ENCODE assay signal across 8 cellular contexts in the genomic region with DNA sequence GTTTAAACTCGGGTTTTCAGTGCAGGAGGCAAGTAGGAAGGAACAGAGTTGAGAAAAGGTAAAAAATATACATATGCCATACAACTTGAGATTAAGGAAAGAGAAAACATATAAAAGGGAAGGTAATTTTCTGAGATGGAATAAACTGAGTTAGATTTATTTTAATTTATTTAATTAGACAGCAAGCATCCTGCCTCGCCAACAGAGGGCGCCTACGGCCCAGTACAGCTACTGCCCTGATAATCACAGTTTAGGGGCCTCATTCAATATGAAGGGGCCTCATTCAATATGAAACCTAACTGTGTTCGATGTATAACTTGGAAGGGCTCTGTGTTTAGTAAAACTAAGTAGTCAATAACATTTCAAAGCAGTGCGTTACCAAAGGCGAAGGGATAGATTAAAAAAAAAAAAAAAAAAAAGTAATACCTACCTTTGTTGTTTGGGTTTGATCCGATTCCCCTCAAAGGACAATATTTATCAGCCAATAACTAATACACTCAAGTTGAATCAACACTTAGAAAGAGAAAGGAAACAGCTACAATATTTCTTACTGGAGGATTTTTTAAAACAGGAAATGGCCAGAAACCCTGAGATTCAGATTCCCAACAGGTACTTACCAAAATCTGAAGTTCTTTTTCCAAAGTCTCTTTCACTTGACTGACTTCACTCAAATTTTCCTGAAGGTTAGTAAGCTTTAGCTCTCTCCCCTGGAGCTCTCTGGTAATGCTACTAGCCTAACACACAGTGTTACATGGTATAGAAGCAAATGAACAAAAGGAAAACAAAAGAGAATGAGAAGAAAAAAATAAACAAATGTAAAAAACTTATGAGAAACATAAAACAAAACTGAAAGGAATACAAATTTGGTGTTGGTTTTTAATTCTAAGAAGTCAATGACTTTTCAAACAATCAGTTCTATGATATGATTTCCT.
DNase-seq lines count a peak whose midpoint lies in the region; ATAC-seq and TF ChIP-seq lines count a peak whose summit lies in the region.

No MANE protein-coding gene starts in this region.

- no peak overlapping the region for H3K4me3 ChIP-seq in parathyroid adenoma (ENCODE audit: low read depth, low read length)

- no peak overlapping the region for H3K27ac ChIP-seq in parathyroid adenoma

- H3K79me2 ChIP-seq in parathyroid adenoma: no peaks in the 10 kb centered on the region

- no peaks in the 10 kb centered on the region for H3K27me3 ChIP-seq in parathyroid adenoma (ENCODE audit: control insufficient read depth, insufficient read depth, low read length)

- H3K9me3 ChIP-seq in parathyroid adenoma (ENCODE audit: control insufficient read depth, low read length): no peaks in the 10 kb centered on the region

- ATAC-seq in GM18861 (IDR thresholded peaks at IDR 0.05; ENCODE audit: unreplicated experiment) (no peak), GM21786 (IDR thresholded peaks at IDR 0.05; ENCODE audit: unreplicated experiment) (no peak)

- H3K36me3 Mint-ChIP-seq in endothelial cell (ENCODE audit: low read depth, unreplicated experiment): peaks cover 19% of the 10 kb centered on the region

- no peak overlapping the region for H3K4me2 ChIP-seq in parathyroid adenoma (ENCODE audit: low read length)

- H3K4me1 Mint-ChIP-seq in endothelial cell (ENCODE audit: unreplicated experiment): peaks cover 9% of the 10 kb centered on the region

- H2AFZ ChIP-seq in parathyroid adenoma: no peak overlapping the region

- H3K9ac ChIP-seq in parathyroid adenoma: no peak overlapping the region

- no peaks in the 10 kb centered on the region for H3K27me3 Mint-ChIP-seq in endothelial cell (ENCODE audit: unreplicated experiment)

- H3K4me3 Mint-ChIP-seq in endothelial cell (ENCODE audit: unreplicated experiment): no peak overlapping the region

- no peaks in the 10 kb centered on the region for H3K36me3 ChIP-seq in parathyroid adenoma (ENCODE audit: control insufficient read depth, insufficient read depth, low read length)

- peak; percentile 75 for TF ChIP-seq CTCF in endothelial cell (IDR thresholded peaks at IDR 0.05; ENCODE audit: unreplicated experiment)
- TF ChIP-seq CTCF in parathyroid adenoma (IDR thresholded peaks at IDR 0.05): peak; percentile 74

- DNase-seq in ELR (ENCODE audit: low read depth) (peak; percentile 60), NAMALWA (ENCODE audit: low spot score) (peak; percentile 66), endothelial cell (ENCODE audit: low spot score) (peak; percentile 54), NCI-H2227 treated with DMSO at 0.1 percent for 48 hours (lab: John Stamatoyannopoulos, UW) (no peak)
- DNase-seq in activated CD4-positive, alpha-beta T cell treated with anti-CD3 and anti-CD28 coated beads for 4 hours: peak; percentile 39 to 45

- no peaks in the 10 kb centered on the region for H3K4me1 ChIP-seq in parathyroid adenoma

- no peaks in the 10 kb centered on the region for H3K9me3 Mint-ChIP-seq in endothelial cell (ENCODE audit: unreplicated experiment)

- H3K27ac Mint-ChIP-seq in endothelial cell (ENCODE audit: unreplicated experiment): peak overlapping the region; percentile 94
